17 cellular contexts compared by ENCODE assay signal in genomic region chr5:178322736-178323540, GRCh38.
DNase-seq lines count a peak whose midpoint lies in the region; ATAC-seq and TF ChIP-seq lines count a peak whose summit lies in the region.
"Had no signal": no experiment of that assay in that cellular context is flagged by ENCODE, and none has a peak within 500 bp of the region (broad histone marks: within the 10 kb centered on the region; RNA-seq: fewer than 3 reads in every experiment).

No MANE protein-coding gene starts in this region.

- ATAC-seq in GM18873 (IDR thresholded peaks at IDR 0.05; ENCODE audit: low FRiP score, unreplicated experiment) (peak; percentile 29), GM21529 (IDR thresholded peaks at IDR 0.05; ENCODE audit: unreplicated experiment) (peak; percentile 44), activated B cell treated with CpG ODN at 0.5 μM for 24 hours (ENCODE audit: low read depth) (no peak), HG03095 (IDR thresholded peaks at IDR 0.05; ENCODE audit: unreplicated experiment) (no peak), HG03139 (IDR thresholded peaks at IDR 0.05; ENCODE audit: unreplicated experiment) (no peak)
- ATAC-seq: K562 had no signal

- H3K9me3 ChIP-seq in sigmoid colon (no peaks in the 10 kb centered on the region), Peyer's patch (no peaks in the 10 kb centered on the region)

- peak overlapping the region; percentile 53 for H3K27ac Mint-ChIP-seq in activated B cell treated with CpG ODN at 0.5 μM for 24 hours
- H3K27ac Mint-ChIP-seq: activated naive CD4-positive, alpha-beta T cell treated with anti-CD3 and anti-CD28 coated beads, Interleukin-2, amount 10 ng/mL, durations not matched to agents 7 days and 5 days had no signal

- H3K4me1 ChIP-seq in sigmoid colon (peaks cover 0 to 14% (median 3%) of the 10 kb centered on the region in 4 donors), Peyer's patch (peaks cover 0 to 10% (median 0%) of the 10 kb centered on the region in 4 donors)

- H3K36me3 ChIP-seq in sigmoid colon (no peaks in the 10 kb centered on the region), Peyer's patch (no peaks in the 10 kb centered on the region)

- H3K27ac ChIP-seq in sigmoid colon (no peak overlapping the region), Peyer's patch (no peak overlapping the region)

- peak overlapping the region; percentile 41 for H3K4me3 Mint-ChIP-seq in activated B cell treated with CpG ODN at 0.5 μM for 24 hours
- H3K4me3 Mint-ChIP-seq: activated naive CD4-positive, alpha-beta T cell treated with anti-CD3 and anti-CD28 coated beads, Interleukin-2, amount 10 ng/mL, durations not matched to agents 7 days and 5 days had no signal

- no peaks in the 10 kb centered on the region for H3K9me3 Mint-ChIP-seq in activated B cell treated with CpG ODN at 0.5 μM for 24 hours

- no peak for TF ChIP-seq CTCF in activated B cell treated with CpG ODN at 0.5 μM for 24 hours (IDR thresholded peaks at IDR 0.05)
- TF ChIP-seq CTCF in sigmoid colon (IDR thresholded peaks at IDR 0.05): no peak
- TF ChIP-seq CTCF in Peyer's patch (IDR thresholded peaks at IDR 0.05): no peak

- TF ChIP-seq EP300 in sigmoid colon (IDR thresholded peaks at IDR 0.05): no peak

- WGBS in sigmoid colon, 2 donors: 80 to 87% methylated on average over 14 of the region's 14 CpGs

- DNase-seq in activated B cell treated with CpG ODN at 0.5 μM for 24 hours: no peak
- DNase-seq in sigmoid colon: peak; percentile 53
- DNase-seq in hippocampal formation (lab: John Stamatoyannopoulos, UW): no peak
- DNase-seq in Peyer's patch: no peak
- DNase-seq: activated CD4-positive, alpha-beta T cell treated with anti-CD3 and anti-CD28 coated beads, Interleukin-2, amount 50 U/mL, for 4 hours; activated naive CD4-positive, alpha-beta T cell treated with anti-CD3 and anti-CD28 coated beads, Interleukin-2, amount 10 ng/mL, durations not matched to agents 7 days and 5 days; activated T-cell treated with anti-CD3 and anti-CD28 coated beads, Interleukin-2, amount 50 U/mL, for 1 hour; dermis blood vessel endothelial cell; erythroblast; NCI-H2107; NCI-H82 had no signal

- intact Hi-C loops in activated B cell treated with CpG ODN at 0.5 μM for 24 hours (cut with micrococcal nuclease) (no loop called here), sigmoid colon (cut with DNase I) (no loop called here)

- peaks cover 20% of the 10 kb centered on the region for H3K4me1 Mint-ChIP-seq in activated B cell treated with CpG ODN at 0.5 μM for 24 hours
- H3K4me1 Mint-ChIP-seq: activated naive CD4-positive, alpha-beta T cell treated with anti-CD3 and anti-CD28 coated beads, Interleukin-2, amount 10 ng/mL, durations not matched to agents 7 days and 5 days had no signal

- H3K27me3 ChIP-seq in sigmoid colon (no peaks in the 10 kb centered on the region), Peyer's patch (no peaks in the 10 kb centered on the region)

- TF ChIP-seq POLR2A in sigmoid colon (IDR thresholded peaks at IDR 0.05) (no peak), Peyer's patch (IDR thresholded peaks at IDR 0.05) (no peak)

- H3K36me3 Mint-ChIP-seq in activated B cell treated with CpG ODN at 0.5 μM for 24 hours (ENCODE audit: low read depth): no peaks in the 10 kb centered on the region
- H3K36me3 Mint-ChIP-seq: activated naive CD4-positive, alpha-beta T cell treated with anti-CD3 and anti-CD28 coated beads, Interleukin-2, amount 10 ng/mL, durations not matched to agents 7 days and 5 days had no signal

- CTCF ChIA-PET in activated B cell treated with CpG ODN at 0.5 μM for 24 hours (lab: Charles Lee): no interaction called here

- H3K27me3 Mint-ChIP-seq in activated B cell treated with CpG ODN at 0.5 μM for 24 hours: peaks cover 9% of the 10 kb centered on the region
- H3K27me3 Mint-ChIP-seq: activated naive CD4-positive, alpha-beta T cell treated with anti-CD3 and anti-CD28 coated beads, Interleukin-2, amount 10 ng/mL, durations not matched to agents 7 days and 5 days had no signal

- H3K4me3 ChIP-seq in sigmoid colon: no peak overlapping the region
- no peak overlapping the region for H3K4me3 ChIP-seq in Peyer's patch
- H3K4me3 ChIP-seq: K562, smooth muscle cell had no signal

- POLR2A ChIA-PET in activated B cell treated with CpG ODN at 0.5 μM for 24 hours (lab: Charles Lee): no interaction called here

Comparison
In these comparisons a context has a peak if more than half of its experiments do, and no peak if none do; other contexts are left out.
1. ATAC-seq: peak in GM18873 (single experiment) and GM21529 (single experiment); none in activated B cell treated with CpG ODN at 0.5 μM for 24 hours (single experiment), HG03095 (single experiment) and HG03139 (single experiment).